In genomic region chr6:44262467-44263356, GRCh38 we compare ENCODE assay signal across 9 cellular contexts. TPM values are rescaled to one million over a fixed set of nuclear protein-coding genes. Genes with fewer than 3 reads are reported as not detected.
A peak's percentile ranks its signal among the peaks of the same experiment; 100 is the strongest.
DNase-seq lines count a peak whose midpoint lies in the region; ATAC-seq and TF ChIP-seq lines count a peak whose summit lies in the region.
"Had no signal": no experiment of that assay in that cellular context is flagged by ENCODE, and none has a peak within 500 bp of the region (broad histone marks: within the 10 kb centered on the region; RNA-seq: fewer than 3 reads in every experiment).

No MANE protein-coding gene starts in this region.

- DNase-seq in RPMI7951 (ENCODE audit: low read depth) (peak; percentile 23), fibroblast of the aortic adventitia (ENCODE audit: low read depth) (no peak), ovary (no peak), ecto neural progenitor cell (ENCODE audit: low spot score) (no peak), ACHN (no peak)
- DNase-seq: uterus had no signal

- 67 to 76% (median 71%) methylated on average over 7 of the region's 7 CpGs for WGBS in ovary, 3 donors

- H3K27ac ChIP-seq in ovary: no peak overlapping the region
- H3K27ac ChIP-seq: uterus had no signal

- H3K4me1 ChIP-seq in skeletal muscle satellite cell (ENCODE audit: control insufficient read depth, insufficient read depth, low read length): peaks cover 28% of the 10 kb centered on the region
- peaks cover 11% of the 10 kb centered on the region for H3K4me1 ChIP-seq in ovary (ENCODE audit: insufficient read depth)

- in situ Hi-C loops in ACHN (cut with HindIII; ENCODE audit: low pct_ligation_motif_present, low pct_unique_long_range_greater_than_20kb, low sequenced_read_pairs): no loop called here

- H3K4me3 ChIP-seq in GM12875 (ENCODE audit: low read depth, low read length): peak overlapping the region; percentile 77
- H3K4me3 ChIP-seq in fibroblast of the aortic adventitia (ENCODE audit: low read depth, low read length): peak overlapping the region; percentile 82
- peak overlapping the region; percentile 92 for H3K4me3 ChIP-seq in skeletal muscle satellite cell (ENCODE audit: low read length)
- H3K4me3 ChIP-seq in ovary: no peak overlapping the region
- H3K4me3 ChIP-seq: uterus had no signal

- H3K36me3 ChIP-seq in skeletal muscle satellite cell (ENCODE audit: insufficient read depth, low read length) (peaks cover 7% of the 10 kb centered on the region), ovary (no peaks in the 10 kb centered on the region)
- H3K36me3 ChIP-seq: uterus had no signal

- peak overlapping the region; percentile 86 for H3K9ac ChIP-seq in skeletal muscle satellite cell (ENCODE audit: low read depth, low read length)

- intact Hi-C loops in ovary (cut with DNase I): no loop called here

- H3K27me3 ChIP-seq in skeletal muscle satellite cell (ENCODE audit: control insufficient read depth, insufficient read depth, low read length) (no peaks in the 10 kb centered on the region), ovary (no peaks in the 10 kb centered on the region)
- H3K27me3 ChIP-seq: uterus had no signal

- H3K4me2 ChIP-seq in skeletal muscle satellite cell (ENCODE audit: low read length): peak overlapping the region; percentile 97

- no peak for TF ChIP-seq EP300 in ovary (IDR thresholded peaks at IDR 0.05)

- H3K9me3 ChIP-seq in skeletal muscle satellite cell (replicated peaks; ENCODE audit: low read length) (no peaks in the 10 kb centered on the region), ovary (no peaks in the 10 kb centered on the region)
- H3K9me3 ChIP-seq: uterus had no signal

- TF ChIP-seq CTCF in GM12875 (IDR thresholded peaks at IDR 0.05; ENCODE audit: borderline replicate concordance, insufficient read depth, low read depth, low read length): no peak
- no peak for TF ChIP-seq CTCF in fibroblast of the aortic adventitia (IDR thresholded peaks at IDR 0.05; ENCODE audit: insufficient read depth, low read length)
- TF ChIP-seq CTCF in ovary (IDR thresholded peaks at IDR 0.05): no peak

- TF ChIP-seq POLR2A in ovary (IDR thresholded peaks at IDR 0.05): no peak

- no peak for ATAC-seq in GM21423 (IDR thresholded peaks at IDR 0.05; ENCODE audit: unreplicated experiment)

RNA-seq across cellular contexts. Expression of gene NFKBIE, which starts 2.6 kb away (rescaled TPM):
- total RNA-seq in RPMI7951 (2014; rRNA removed; shearing (Covaris generic)): 14.7 and 23.0 TPM in 2 replicates
- total RNA-seq in fibroblast of the aortic adventitia (ENCODE audit: low replicate concordance): 5.4 and 74.7 TPM in 2 replicates
- 6.6 and 12.7 TPM in 2 replicates for total RNA-seq in skeletal muscle satellite cell (2012; rRNA removed)
- total RNA-seq in ovary: 10 to 100 TPM in 2 of 7 donors, 1 to 10 TPM in 5; 2.8 to 93.6 (median 4.9) TPM
- polyA plus RNA-seq in ovary: 1 to 10 TPM; 2.7 to 6.8 TPM

RNA-seq across cellular contexts. Expression of gene SLC35B2, which starts 5.4 kb away (rescaled TPM):
- total RNA-seq in RPMI7951 (2014; rRNA removed; shearing (Covaris generic)): 86.2 and 101 TPM in 2 replicates
- total RNA-seq in fibroblast of the aortic adventitia (ENCODE audit: low replicate concordance) (56.4 and 60.8 TPM in 2 replicates), ovary (10 to 100 TPM; 19.7 to 41.0 (median 29.7) TPM)
- total RNA-seq in skeletal muscle satellite cell (2012; rRNA removed): 71.2 and 86.7 TPM in 2 replicates
- polyA plus RNA-seq in ovary: 10 to 100 TPM; 21.0 to 23.9 TPM

RNA-seq across cellular contexts. Expression of gene TMEM151B, which starts 7.5 kb away (rescaled TPM):
- total RNA-seq in RPMI7951 (2014; rRNA removed; shearing (Covaris generic)): 0.12 TPM in 1 of 2 replicates, not detected in the other
- total RNA-seq in fibroblast of the aortic adventitia (ENCODE audit: low replicate concordance): not detected in 2 replicates
- total RNA-seq in skeletal muscle satellite cell (2012; rRNA removed): not detected in 2 replicates
- under 1 TPM in 4 of 7 donors, not detected in 3; under 0.01 to 0.12 (median 0.05) TPM for total RNA-seq in ovary
- polyA plus RNA-seq in ovary: under 1 TPM in 1 of 2 donors, not detected in 1; 0.04 TPM

RNA-seq across cellular contexts. Expression of gene HSP90AB1, which starts 15.8 kb away (rescaled TPM):
- 984 and 1,201 TPM in 2 replicates for total RNA-seq in RPMI7951 (2014; rRNA removed; shearing (Covaris generic))
- total RNA-seq in fibroblast of the aortic adventitia (ENCODE audit: low replicate concordance): 797 and 832 TPM in 2 replicates
- 1,060 and 1,062 TPM in 2 replicates for total RNA-seq in skeletal muscle satellite cell (2012; rRNA removed)
- total RNA-seq in ovary: 1,000 to 10,000 TPM in 6 of 7 donors, 100 to 1,000 TPM in 1; 820 to 1,796 (median 1,051) TPM
- polyA plus RNA-seq in ovary: 1,000 to 10,000 TPM in 1 of 2 donors, 100 to 1,000 TPM in 1; 972 to 1,905 TPM

RNA-seq across cellular contexts. Expression of gene SLC29A1, which starts 39.3 kb away (rescaled TPM):
- total RNA-seq in RPMI7951 (2014; rRNA removed; shearing (Covaris generic)): 22.1 and 22.2 TPM in 2 replicates
- total RNA-seq in fibroblast of the aortic adventitia (ENCODE audit: low replicate concordance) (5.2 and 23.6 TPM in 2 replicates), ovary (10 to 100 TPM; 11.2 to 35.4 (median 30.2) TPM)
- total RNA-seq in skeletal muscle satellite cell (2012; rRNA removed): 9.4 and 17.7 TPM in 2 replicates
- 10 to 100 TPM; 24.8 to 54.0 TPM for polyA plus RNA-seq in ovary
